9 cellular contexts compared by ENCODE assay signal in genomic region chrX:46582964-46583363, GRCh38. TPM values are rescaled to one million over a fixed set of nuclear protein-coding genes. Genes with fewer than 3 reads are reported as not detected.
DNase-seq lines count a peak whose midpoint lies in the region; ATAC-seq, FAIRE-seq and TF ChIP-seq lines count a peak whose summit lies in the region.
"Had no signal": no experiment of that assay in that cellular context is flagged by ENCODE, and none has a peak within 500 bp of the region (broad histone marks: within the 10 kb centered on the region; RNA-seq: fewer than 3 reads in every experiment).

No MANE protein-coding gene starts in this region.

- no peak overlapping the region for H2BK15ac ChIP-seq in neuronal stem cell (ENCODE audit: low read length)

- no peak overlapping the region for H4K91ac ChIP-seq in neuronal stem cell (ENCODE audit: low read depth, low read length, poor library complexity)

- H2AK5ac ChIP-seq in neuronal stem cell (ENCODE audit: low read depth, low read length): no peak overlapping the region

- peak overlapping the region; percentile 96 for H3K27ac Mint-ChIP-seq in astrocyte (ENCODE audit: unreplicated experiment)

- peak overlapping the region in 1 of 2 experiments; percentile 38; a peak in 2 of 4 replicates for H3K4me3 ChIP-seq in HCT116 (replicated peaks in 1 of 2; ENCODE audit: low read depth in 1 of 2, low read length in 2 of 2)
- H3K4me3 ChIP-seq in astrocyte (ENCODE audit: insufficient read depth, low read depth, low read length): peak overlapping the region; percentile 19
- H3K4me3 ChIP-seq in spleen: no peak overlapping the region
- H3K4me3 ChIP-seq in neuronal stem cell (ENCODE audit: low read length in 2 of 2): no peak overlapping the region

- H2BK5ac ChIP-seq in neuronal stem cell (ENCODE audit: low read length): no peak overlapping the region

- CTCF ChIA-PET in HCT116 (lab: Charles Lee): no interaction called here

- H3K4me1 ChIP-seq in HCT116 (ENCODE audit: control insufficient read depth in 1 of 2, insufficient read depth in 2 of 2, low read length in 2 of 2) (peaks cover 51 to 64% of the 10 kb centered on the region in 2 experiments), astrocyte (ENCODE audit: insufficient read depth, low read length) (peaks cover 34% of the 10 kb centered on the region), spleen (peaks cover 2 to 51% (median 21%) of the 10 kb centered on the region in 6 donors), neuronal stem cell (ENCODE audit: control insufficient read depth in 2 of 2, insufficient read depth in 1 of 2, low read depth in 1 of 2, low read length in 2 of 2) (peaks cover 3 to 13% of the 10 kb centered on the region in 2 donors)

- peak overlapping the region; percentile 68 for H3K4me3 Mint-ChIP-seq in astrocyte (ENCODE audit: unreplicated experiment)

- no peak overlapping the region for H3K18ac ChIP-seq in neuronal stem cell (ENCODE audit: low read length)

- TF ChIP-seq POLR2A in HCT116 (IDR thresholded peaks at IDR 0.05; ENCODE audit: borderline replicate concordance, extremely low read depth, insufficient read depth, insufficient read length) (no peak), spleen (IDR thresholded peaks at IDR 0.05) (no peak)

- no peaks in the 10 kb centered on the region for H3K9me3 Mint-ChIP-seq in astrocyte (ENCODE audit: unreplicated experiment)

- FAIRE-seq in astrocyte (lab: Jason Lieb, UNC): no peak

- RAD21 ChIA-PET in HCT116 (lab: Charles Lee; ENCODE audit: low non-redundant PET in 1 of 2, low total read pairs in 2 of 2, uncharacterized antibody in 2 of 2, unreplicated experiment in 2 of 2): no interaction called here

- no peaks in the 10 kb centered on the region for H3K9me2 ChIP-seq in HCT116 (ENCODE audit: insufficient read depth)

- H3K79me1 ChIP-seq in neuronal stem cell (ENCODE audit: low read depth, low read length): no peaks in the 10 kb centered on the region

- peaks cover 27% of the 10 kb centered on the region for H3K4me1 Mint-ChIP-seq in astrocyte (ENCODE audit: low read depth, unreplicated experiment)

- POLR2A ChIA-PET in HCT116 (lab: Charles Lee): interaction anchor here (1.5 kb wide), 1 partner anchor 10 kb away, joined by 3 read pairs; no protein-coding TSS in a partner anchor

- H3K79me2 ChIP-seq in HCT116 (ENCODE audit: insufficient read depth, low read length): peaks cover 38% of the 10 kb centered on the region
- peaks cover 14% of the 10 kb centered on the region for H3K79me2 ChIP-seq in astrocyte (ENCODE audit: insufficient read depth, low read length)

- H3K36me3 ChIP-seq in HCT116 (ENCODE audit: control insufficient read depth in 1 of 2, insufficient read depth in 2 of 2, low read length in 2 of 2): no peaks in the 10 kb centered on the region
- no peaks in the 10 kb centered on the region for H3K36me3 ChIP-seq in astrocyte (ENCODE audit: insufficient read depth, low read length)
- peaks cover 0 to 7% (median 0%) of the 10 kb centered on the region in 6 donors for H3K36me3 ChIP-seq in spleen
- no peaks in the 10 kb centered on the region for H3K36me3 ChIP-seq in neuronal stem cell (replicated peaks in 1 of 2; ENCODE audit: control insufficient read depth in 2 of 2, insufficient read depth in 2 of 2, low read length in 2 of 2)

- peak overlapping the region; percentile 96 for H3K27ac ChIP-seq in HCT116 (ENCODE audit: low read depth, low read length)
- H3K27ac ChIP-seq in astrocyte (ENCODE audit: low read depth, low read length): peak overlapping the region; percentile 97
- H3K27ac ChIP-seq in spleen: peak overlapping the region in 7 of 8 donors; percentile 13 to 57 (median 30)
- H3K27ac ChIP-seq in neuronal stem cell (replicated peaks; ENCODE audit: low read length): no peak overlapping the region

- DNase-seq in HCT116 (ENCODE audit: low read depth, low spot score): no peak
- DNase-seq in astrocyte (ENCODE audit: low read depth): peak; percentile 91
- DNase-seq in glomerular visceral epithelial cell (ENCODE audit: extremely low spot score): peak; percentile 29
- DNase-seq in spleen: no peak
- DNase-seq in NCI-H446 treated with DMSO at 0.1 percent for 48 hours (lab: John Stamatoyannopoulos, UW): no peak
- DNase-seq in neuronal stem cell (ENCODE audit: low spot score): no peak
- DNase-seq: NCI-H2081 treated with DMSO at 0.1 percent for 48 hours; stimulated activated CD4-positive, alpha-beta T cell treated with anti-CD3 and anti-CD28 coated beads, Interleukin-4, amount 100 ng/mL, for 24 hours had no signal

- H3K9me3 ChIP-seq in HCT116 (ENCODE audit: control insufficient read depth in 1 of 2, insufficient read depth in 1 of 2, low read depth in 1 of 2, low read length in 2 of 2) (no peaks in the 10 kb centered on the region), astrocyte (ENCODE audit: insufficient read depth, low read depth, low read length) (no peaks in the 10 kb centered on the region), spleen (no peaks in the 10 kb centered on the region), neuronal stem cell (replicated peaks in 1 of 2; ENCODE audit: control insufficient read depth in 2 of 2, insufficient read depth in 1 of 2, low read depth in 1 of 2, low read length in 2 of 2) (no peaks in the 10 kb centered on the region)

- no peak overlapping the region for H2BK12ac ChIP-seq in neuronal stem cell (ENCODE audit: low read length)

- H4K8ac ChIP-seq in neuronal stem cell (ENCODE audit: low read depth, low read length): no peak overlapping the region

- no peaks in the 10 kb centered on the region for H3K27me3 Mint-ChIP-seq in astrocyte (ENCODE audit: low read depth, unreplicated experiment)

- H3K9ac ChIP-seq in HCT116 (ENCODE audit: low read length): peak overlapping the region; percentile 57
- peak overlapping the region; percentile 87 for H3K9ac ChIP-seq in astrocyte (ENCODE audit: low read length)
- no peak overlapping the region for H3K9ac ChIP-seq in neuronal stem cell (ENCODE audit: low read depth, low read length, poor library complexity)

- H3K36me3 Mint-ChIP-seq in astrocyte (ENCODE audit: low read depth, unreplicated experiment): no peaks in the 10 kb centered on the region

- no peaks in the 10 kb centered on the region for H4K20me1 ChIP-seq in HCT116 (ENCODE audit: insufficient read depth)
- no peaks in the 10 kb centered on the region for H4K20me1 ChIP-seq in astrocyte (ENCODE audit: insufficient read depth, low read length)

- H3K14ac ChIP-seq in neuronal stem cell (ENCODE audit: low read length): no peak overlapping the region

- no peak for TF ChIP-seq RAD21 in HCT116 (IDR thresholded peaks at IDR 0.05; ENCODE audit: low read depth)

- H3K4me2 ChIP-seq in HCT116 (ENCODE audit: low read length): peak overlapping the region; percentile 65
- peak overlapping the region; percentile 81 for H3K4me2 ChIP-seq in astrocyte (ENCODE audit: low read length)
- H3K4me2 ChIP-seq in neuronal stem cell (ENCODE audit: insufficient read depth, low read length, poor library complexity, severe bottlenecking): no peak overlapping the region

- H2BK120ac ChIP-seq in neuronal stem cell (ENCODE audit: low read depth, low read length): no peak overlapping the region

- intact Hi-C loops in HCT116 (cut with micrococcal nuclease): no loop called here
- intact Hi-C loops in spleen (cut with DNase I; ENCODE audit: low total_unique reads): no loop called here

- ATAC-seq in HCT116: no peak
- no peak for ATAC-seq in HG03135 (IDR thresholded peaks at IDR 0.05; ENCODE audit: unreplicated experiment)

- no peak overlapping the region for H3K4ac ChIP-seq in neuronal stem cell (ENCODE audit: low read length)

- no peaks in the 10 kb centered on the region for H3K27me3 ChIP-seq in HCT116 (ENCODE audit: insufficient read depth, low read length)
- H3K27me3 ChIP-seq in astrocyte (ENCODE audit: insufficient read depth, low read length): no peaks in the 10 kb centered on the region
- no peaks in the 10 kb centered on the region for H3K27me3 ChIP-seq in spleen (replicated peaks in 1 of 7)
- no peaks in the 10 kb centered on the region for H3K27me3 ChIP-seq in neuronal stem cell (ENCODE audit: control insufficient read depth in 3 of 3, insufficient read depth in 3 of 3, low read depth in 1 of 3, low read length in 3 of 3)

- TF ChIP-seq CTCF in HCT116 (IDR thresholded peaks at IDR 0.05 in 2 of 3, conservative IDR thresholded peaks at IDR 0.05 in 1 of 3; ENCODE audit: borderline replicate concordance in 1 of 3, insufficient read depth in 1 of 3, low read depth in 2 of 3, low read length in 2 of 3) (no peak), astrocyte (IDR thresholded peaks at IDR 0.05; ENCODE audit: insufficient read depth, low read depth, low read length) (no peak), spleen (IDR thresholded peaks at IDR 0.05 in 8 of 11, conservative IDR thresholded peaks at IDR 0.05 in 3 of 11) (no peak)

- BruUV-seq in HCT116 (replicated peaks; lab: Mats Ljungman, UMichigan): no TSS peak

- H2AFZ ChIP-seq in HCT116 (ENCODE audit: low read depth, low read length, poor library complexity, severe bottlenecking) (no peak overlapping the region), astrocyte (ENCODE audit: low read depth, low read length) (peak overlapping the region; percentile 5), neuronal stem cell (ENCODE audit: low read length) (no peak overlapping the region)

- no peak overlapping the region for H3K23ac ChIP-seq in neuronal stem cell (ENCODE audit: low read depth, low read length, poor library complexity)

- WGBS in spleen, 5 donors: 18 to 59% (median 23%) methylated on average over 1 of the region's 1 CpG
- WGBS in neuronal stem cell (ENCODE audit: extremely low coverage in 2 of 2, insufficient read length in 2 of 2, insufficient replicate concordance in 1 of 2), 2 donors: no CpG with 5 or more reads among the region's 1 CpG

TF ChIP-seq in HCT116, 20 proteins besides CTCF, POLR2A, EP300 and RAD21 (continues in another document):
- TF ChIP-seq SRF (IDR thresholded peaks at IDR 0.05; ENCODE audit: low read depth) (no peak), CEBPB (IDR thresholded peaks at IDR 0.05; ENCODE audit: low read depth) (0 out of 2 replicates have a peak, but pooled peaks have one; percentile 18)

RNA-seq across cellular contexts. Expression of gene CHST7, which starts 9.4 kb away (rescaled TPM):
- total RNA-seq in HCT116 (2021; ENCODE audit: unreplicated experiment) (7.7 TPM), astrocyte (13.8 and 15.4 TPM in 2 replicates), spleen (10 to 100 TPM; 14.6 to 43.9 (median 29.2) TPM)
- 4.3 and 4.5 TPM in 2 replicates for polyA plus RNA-seq in HCT116 (2012)
- polyA plus RNA-seq in spleen: 1 to 10 TPM; 2.0 to 5.2 (median 2.9) TPM
- polyA plus RNA-seq in neuronal stem cell (2013, experiment 1 of 2): 2.4 TPM
- 2.5 TPM for polyA plus RNA-seq in neuronal stem cell (2013, experiment 2 of 2)

RNA-seq across cellular contexts. Expression of gene ZNF674, which starts 37.7 kb away (rescaled TPM):
- total RNA-seq in HCT116 (2021; ENCODE audit: unreplicated experiment) (5.2 TPM), astrocyte (4.6 and 5.5 TPM in 2 replicates), spleen (10 to 100 TPM in 2 of 7 donors, 1 to 10 TPM in 5; 4.2 to 10.7 (median 6.7) TPM)
- 4.0 TPM in 2 replicates for polyA plus RNA-seq in HCT116 (2012)
- polyA plus RNA-seq in spleen: 1 to 10 TPM in 1 of 3 donors, under 1 TPM in 2; 0.77 to 1.1 (median 0.80) TPM
- polyA plus RNA-seq in neuronal stem cell (2013, experiment 1 of 2): 1.8 TPM
- polyA plus RNA-seq in neuronal stem cell (2013, experiment 2 of 2): 1.9 TPM

Comparison
In these comparisons a context has a peak if more than half of its experiments do, and no peak if none do; other contexts are left out.
1. DNase-seq: peak in astrocyte (single experiment) and glomerular visceral epithelial cell (single experiment); none in HCT116 (single experiment), spleen (single experiment), NCI-H446 treated with DMSO at 0.1 percent for 48 hours (single experiment) and neuronal stem cell (single experiment).